Comparison of ENCODE assay signal across 1 cellular context in the genomic region with DNA sequence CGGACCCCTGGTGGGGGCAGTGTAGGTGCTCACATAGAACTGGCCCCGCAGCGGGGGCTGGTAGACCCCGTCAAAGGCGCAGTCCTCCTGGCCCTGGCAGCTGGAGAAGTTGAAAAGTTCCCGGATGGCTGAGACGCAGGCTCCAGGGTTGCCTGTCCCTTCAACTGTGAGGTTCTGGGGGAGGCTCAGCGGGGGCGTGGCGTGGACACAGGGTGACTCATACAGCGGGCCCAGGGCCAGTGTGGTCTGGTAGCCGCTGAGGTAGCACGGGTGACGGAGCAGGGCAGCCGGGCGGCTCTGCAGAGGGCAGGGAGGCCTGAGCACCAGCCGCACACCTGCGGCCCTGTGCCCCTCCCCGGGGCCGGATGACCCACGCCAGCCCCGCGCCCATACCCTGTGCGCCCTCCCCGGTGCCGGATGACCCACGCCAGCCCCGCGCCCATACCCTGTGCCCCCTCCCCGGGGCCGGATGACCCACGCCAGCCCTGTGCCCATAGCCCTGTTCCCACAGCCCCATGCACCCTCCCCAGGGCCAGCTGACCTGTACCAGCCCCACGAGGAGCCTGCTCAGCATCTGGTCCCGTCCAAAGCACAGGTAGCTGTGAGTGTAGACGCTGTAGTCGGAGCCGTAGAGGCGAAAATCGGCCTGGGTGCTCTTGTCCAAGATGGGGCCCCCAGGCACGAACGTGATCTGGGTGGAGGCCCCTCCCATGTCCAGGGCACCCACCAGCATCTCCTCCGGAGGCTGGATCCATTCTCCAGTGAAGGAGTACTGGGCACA.
TF ChIP-seq lines count a peak whose summit lies in the region.

No MANE protein-coding gene starts in this region.

TF ChIP-seq in H1, 55 proteins besides CTCF, POLR2A, EP300 and RAD21:
- TF ChIP-seq SP2 (IDR thresholded peaks at IDR 0.05; ENCODE audit: low read length) = no peak
- no peak for TF ChIP-seq CHD7 (IDR thresholded peaks at IDR 0.05; ENCODE audit: insufficient replicate concordance, low read length)
- TF ChIP-seq ASH2L (IDR thresholded peaks at IDR 0.05; ENCODE audit: low read length) = no peak
- TF ChIP-seq RFX5 (IDR thresholded peaks at IDR 0.05; ENCODE audit: borderline replicate concordance, low read depth, low read length) = no peak
- no peak for TF ChIP-seq CREB1 (IDR thresholded peaks at IDR 0.05)
- no peak for TF ChIP-seq RBBP5 (IDR thresholded peaks at IDR 0.05; ENCODE audit: borderline replicate concordance, low read depth, low read length)
- no peak for TF ChIP-seq SIN3A (conservative IDR thresholded peaks at IDR 0.05 in 1 of 2, IDR thresholded peaks at IDR 0.05 in 1 of 2; ENCODE audit: low read depth in 1 of 2, low read length in 2 of 2)
- TF ChIP-seq YY1 (IDR thresholded peaks at IDR 0.05; ENCODE audit: low read depth, low read length) = no peak
- no peak for TF ChIP-seq CBX5 (IDR thresholded peaks at IDR 0.05; ENCODE audit: low read depth, low read length)
